Comparison of ENCODE assay signal across 8 cellular contexts in the genomic region with DNA sequence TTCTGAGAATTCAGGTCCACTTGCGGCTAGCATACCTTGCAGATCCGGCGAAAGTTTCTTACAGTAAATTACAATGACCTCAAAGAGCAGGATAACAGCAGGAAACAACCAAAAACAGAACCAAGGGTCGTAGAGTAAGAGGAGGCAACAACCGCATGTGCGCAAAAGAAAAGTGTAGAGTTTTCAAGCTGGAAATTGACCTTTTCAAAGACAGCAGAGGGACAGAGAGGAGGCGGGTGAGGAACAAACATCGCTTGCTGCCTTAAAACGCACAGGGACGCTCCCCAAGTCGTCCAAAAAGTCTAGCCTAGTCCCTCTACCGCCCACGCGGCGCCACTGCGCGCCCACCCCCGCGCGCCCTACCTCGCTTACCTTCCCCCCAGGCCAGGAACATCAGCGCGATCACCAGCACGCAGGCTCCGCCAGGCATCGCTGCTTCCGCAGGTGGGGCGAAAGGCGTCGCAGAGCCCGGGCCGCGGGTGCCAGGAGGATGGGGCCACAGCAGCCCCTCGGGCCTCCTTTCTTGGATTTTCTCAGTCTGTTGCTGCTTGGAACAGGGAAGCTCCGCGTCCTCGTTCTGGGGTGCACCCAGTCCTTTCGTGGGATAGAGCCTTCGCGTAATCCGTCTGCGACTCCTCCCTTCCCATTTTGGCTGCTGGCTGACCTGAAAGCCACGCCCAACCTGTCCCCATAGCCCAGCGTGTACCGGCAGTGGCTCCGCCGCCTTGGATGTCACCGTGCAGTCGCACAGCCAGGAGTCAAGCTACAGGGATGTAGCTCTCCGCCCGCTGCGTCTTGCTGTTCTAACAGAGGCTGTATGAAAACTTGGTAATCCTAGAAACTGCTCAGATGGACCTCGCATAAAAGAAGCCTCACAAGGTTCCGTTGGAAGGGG. TPM values are rescaled to one million over a fixed set of nuclear protein-coding genes. Genes with fewer than 3 reads are reported as not detected.
A peak's percentile ranks its signal among the peaks of the same experiment; 100 is the strongest.
DNase-seq lines count a peak whose midpoint lies in the region; ATAC-seq lines count a peak whose summit lies in the region.

A gene (minus strand): TSS at position 579 of the 895 bp plus-strand sequence. CDS start 149 bp downstream, at position 430.

- no peak within 1 kb of the TSS for H2BK120ac ChIP-seq in trophoblast cell (ENCODE audit: insufficient read depth, low read length, poor library complexity)

- H4K91ac ChIP-seq in trophoblast cell (ENCODE audit: low read depth, low read length), result no peak within 1 kb of the TSS

- no peak within 1 kb of the TSS for H3K4ac ChIP-seq in trophoblast cell (ENCODE audit: low read depth, low read length)

- no peak within 1 kb of the TSS for H3K18ac ChIP-seq in trophoblast cell (ENCODE audit: low read length)

- no peak within 1 kb of the TSS for H2BK5ac ChIP-seq in trophoblast cell (ENCODE audit: low read depth, low read length, poor library complexity)

- no peaks in the 10 kb centered on the region for H3K79me1 ChIP-seq in trophoblast cell (ENCODE audit: low read length)

- H3K4me1 ChIP-seq in trophoblast cell (ENCODE audit: control insufficient read depth in 1 of 2, insufficient read depth in 2 of 2, low read length in 2 of 2) (no peaks in the 10 kb centered on the region), aorta (ENCODE audit: control insufficient read depth in 1 of 2, insufficient read depth in 2 of 2, low read length in 2 of 2) (no peaks in the 10 kb centered on the region)

- no peak within 1 kb of the TSS for H2AK5ac ChIP-seq in trophoblast cell (ENCODE audit: low read length)

- intact Hi-C loops in aorta (cut with DNase I), result no loop called here

- H3K9me3 ChIP-seq in trophoblast cell (ENCODE audit: insufficient read depth, low read depth, low read length) (no peaks in the 10 kb centered on the region), aorta (ENCODE audit: control insufficient read depth, low read length) (no peaks in the 10 kb centered on the region)

- peak within 1 kb of the TSS; percentile 18 for H4K12ac ChIP-seq in trophoblast cell (ENCODE audit: low read depth, low read length)

- ATAC-seq in GM18511 (IDR thresholded peaks at IDR 0.05; ENCODE audit: unreplicated experiment) (peak; percentile 71), aorta (ENCODE audit: low FRiP score) (peak; percentile 71)

- peak within 1 kb of the TSS; percentile 40 for H2AFZ ChIP-seq in trophoblast cell (ENCODE audit: insufficient read depth, low read length, poor library complexity)

- peak within 1 kb of the TSS; percentile 30 for H4K8ac ChIP-seq in trophoblast cell (ENCODE audit: low read depth, low read length)

- H2BK12ac ChIP-seq in trophoblast cell (ENCODE audit: low read length), result no peak within 1 kb of the TSS

- H3K4me3 ChIP-seq in trophoblast cell (ENCODE audit: low read depth, low read length), result peak within 1 kb of the TSS; percentile 78
- no peak within 1 kb of the TSS for H3K4me3 ChIP-seq in aorta (ENCODE audit: low read length in 2 of 2)

- no peak within 1 kb of the TSS for H3K14ac ChIP-seq in trophoblast cell (ENCODE audit: low read length)

- H3K27me3 ChIP-seq in trophoblast cell (ENCODE audit: insufficient read depth, low read length) (no peaks in the 10 kb centered on the region), aorta (ENCODE audit: control insufficient read depth in 1 of 2, insufficient read depth in 2 of 2, low read length in 1 of 2) (no peaks in the 10 kb centered on the region)

- H3K9ac ChIP-seq in trophoblast cell (ENCODE audit: low read length), result peak within 1 kb of the TSS; percentile 13

- H3K36me3 ChIP-seq in trophoblast cell (ENCODE audit: control insufficient read depth in 1 of 2, insufficient read depth in 2 of 2, low read length in 2 of 2) (no peaks in the 10 kb centered on the region), aorta (ENCODE audit: control insufficient read depth in 1 of 2, insufficient read depth in 2 of 2, low read length in 1 of 2) (no peaks in the 10 kb centered on the region)

- H3K27ac ChIP-seq in trophoblast cell (ENCODE audit: low read depth, low read length) (no peak within 1 kb of the TSS), aorta (ENCODE audit: low read depth in 1 of 2, low read length in 2 of 2) (no peak within 1 kb of the TSS)

- H3K4me2 ChIP-seq in trophoblast cell (ENCODE audit: low read length), result peak within 1 kb of the TSS; percentile 90

- no peak within 1 kb of the TSS for H3K23ac ChIP-seq in trophoblast cell (ENCODE audit: low read length)

- DNase-seq in HPDE6-E6E7 (ENCODE audit: extremely low spot score), result peak; percentile 58
- peak; percentile 35 to 36 for DNase-seq in NOMO-1 (lab: John Stamatoyannopoulos, UW; ENCODE audit: unreplicated experiment in 2 of 2)
- DNase-seq in activated T-helper 1 cell treated with Interleukin-2 at 50 U/mL for 16 hours (ENCODE audit: low read depth), result peak; percentile 13
- peak; percentile 16 for DNase-seq in germinal center (ENCODE audit: low spot score)
- peak; percentile 11 to 55 for DNase-seq in trophoblast cell
- peak; percentile 43 to 71 for DNase-seq in aorta
- DNase-seq in cortex of kidney (lab: John Stamatoyannopoulos, UW), result no peak

- H3K79me2 ChIP-seq in trophoblast cell (ENCODE audit: control insufficient read depth, insufficient read depth, low read length, poor library complexity), result no peaks in the 10 kb centered on the region

- no CpG with 5 or more reads among the region's 54 CpGs for WGBS in trophoblast cell (ENCODE audit: extremely low coverage, insufficient coverage, insufficient read length)
- WGBS in aorta, 2 donors, result 1 to 2% methylated on average over 54 of the region's 54 CpGs

RNA-seq across cellular contexts. Expression of the gene that starts here (rescaled TPM):
- 1.00 and 1.3 TPM in 2 replicates for polyA plus RNA-seq in trophoblast cell (2013)
- total RNA-seq in aorta, result under 1 TPM; 0.21 to 0.55 TPM
- polyA plus RNA-seq in aorta, result not detected

Comparison
In these comparisons a context has a peak if more than half of its experiments do, and no peak if none do; other contexts are left out.
1. Peak in DNase-seq and ATAC-seq in aorta; RNA of the gene not detected or under 1 TPM.